Comparison of ENCODE assay signal across 9 cellular contexts in the genomic region with DNA sequence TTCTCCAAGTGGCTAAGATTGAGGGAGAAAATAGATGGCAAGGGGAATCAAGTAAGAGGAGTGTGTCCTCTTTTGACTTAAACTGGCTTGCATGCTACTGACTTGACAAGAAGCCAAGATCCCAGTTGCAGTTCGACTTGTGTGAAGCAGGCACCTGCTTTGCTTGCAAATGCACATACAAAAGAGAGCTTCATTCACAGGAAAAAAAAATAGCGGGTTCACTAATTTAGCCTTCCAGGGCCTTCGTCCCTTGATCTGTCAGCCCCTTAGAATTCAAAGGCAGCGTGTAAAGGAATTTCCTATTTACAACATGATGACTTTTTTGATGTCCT.
DNase-seq lines count a peak whose midpoint lies in the region; ATAC-seq and TF ChIP-seq lines count a peak whose summit lies in the region.
"Had no signal": no experiment of that assay in that cellular context is flagged by ENCODE, and none has a peak within 500 bp of the region (broad histone marks: within the 10 kb centered on the region; RNA-seq: fewer than 3 reads in every experiment).

No MANE protein-coding gene starts in this region.

- ATAC-seq in left ventricle myocardium superior (peak; percentile 59), right cardiac atrium (no peak), HG03095 (IDR thresholded peaks at IDR 0.05; ENCODE audit: unreplicated experiment) (peak; percentile 30), body of pancreas (no peak)

- peaks cover 6% of the 10 kb centered on the region for H3K4me1 ChIP-seq in right cardiac atrium (ENCODE audit: control insufficient read depth, insufficient read depth, low read length)
- peaks cover 11% of the 10 kb centered on the region for H3K4me1 ChIP-seq in body of pancreas

- H3K4me3 ChIP-seq in right cardiac atrium (ENCODE audit: low read length), result no peak overlapping the region
- H3K4me3 ChIP-seq in body of pancreas, result no peak overlapping the region
- H3K4me3 ChIP-seq: sigmoid colon had no signal

- intact Hi-C loops in left ventricle myocardium superior (cut with micrococcal nuclease) (loop anchor here (10.0 kb wide), 1 partner anchor 55 kb away; no protein-coding TSS in a partner anchor), right cardiac atrium (cut with DNase I) (no loop called here), body of pancreas (cut with DNase I) (no loop called here)

- H3K27ac ChIP-seq in right cardiac atrium (ENCODE audit: low read length) (no peak overlapping the region), body of pancreas (no peak overlapping the region)
- H3K27ac ChIP-seq: sigmoid colon had no signal

- TF ChIP-seq POLR2A in body of pancreas (IDR thresholded peaks at IDR 0.05), result no peak

- TF ChIP-seq CTCF in body of pancreas (IDR thresholded peaks at IDR 0.05), result no peak

- WGBS in right cardiac atrium, result 49% methylated on average over 4 of the region's 4 CpGs
- 19 to 23% methylated on average over 4 of the region's 4 CpGs for WGBS in body of pancreas, 2 donors

- H3K9me3 ChIP-seq in right cardiac atrium (ENCODE audit: control insufficient read depth, low read length) (no peaks in the 10 kb centered on the region), body of pancreas (no peaks in the 10 kb centered on the region)
- H3K9me3 ChIP-seq: sigmoid colon had no signal

- DNase-seq in left ventricle myocardium superior, result no peak
- no peak for DNase-seq in right cardiac atrium
- peak; percentile 19 to 68 (median 48) for DNase-seq in body of pancreas
- DNase-seq in NCI-H1092 treated with DMSO at 0.1 percent for 48 hours (lab: John Stamatoyannopoulos, UW), result no peak
- no peak for DNase-seq in NCI-H1930 (lab: John Stamatoyannopoulos, UW)
- no peak for DNase-seq in GM03348 (ENCODE audit: low spot score)
- no peak for DNase-seq in GF-D8 (lab: John Stamatoyannopoulos, UW)
- DNase-seq: sigmoid colon had no signal

- H3K36me3 ChIP-seq in body of pancreas (replicated peaks in 1 of 2; ENCODE audit: insufficient read depth in 1 of 2, low read depth in 2 of 2), result no peaks in the 10 kb centered on the region
- H3K36me3 ChIP-seq: sigmoid colon had no signal

- H3K27me3 ChIP-seq in right cardiac atrium (ENCODE audit: control insufficient read depth, insufficient read depth), result no peaks in the 10 kb centered on the region
- no peaks in the 10 kb centered on the region for H3K27me3 ChIP-seq in body of pancreas
- H3K27me3 ChIP-seq: sigmoid colon had no signal

Comparison
In these comparisons a context has a peak if more than half of its experiments do, and no peak if none do; other contexts are left out.
1. ATAC-seq: peak in left ventricle myocardium superior (single experiment) and HG03095 (single experiment); none in right cardiac atrium (0 of 2) and body of pancreas (single experiment).
2. DNase-seq: peak in body of pancreas (4 of 4); none in left ventricle myocardium superior (single experiment), right cardiac atrium (0 of 3), NCI-H1092 treated with DMSO at 0.1 percent for 48 hours (single experiment), NCI-H1930 (0 of 2), GM03348 (single experiment) and GF-D8 (single experiment).